8 cellular contexts compared by ENCODE assay signal in genomic region chr2:199488772-199489400, GRCh38. TPM values are rescaled to one million over a fixed set of nuclear protein-coding genes. Genes with fewer than 3 reads are reported as not detected.
DNase-seq lines count a peak whose midpoint lies in the region; ATAC-seq and TF ChIP-seq lines count a peak whose summit lies in the region.

No MANE protein-coding gene starts in this region.

- peak; percentile 99 for TF ChIP-seq CTCF in choroid plexus epithelial cell (conservative IDR thresholded peaks at IDR 0.05; ENCODE audit: low read depth, low read length)
- TF ChIP-seq CTCF in tibial nerve (IDR thresholded peaks at IDR 0.05): peak; percentile 40 to 66 (median 42)

- H3K4me3 ChIP-seq in choroid plexus epithelial cell (ENCODE audit: low read depth, low read length) (no peak overlapping the region), tibial nerve (no peak overlapping the region)

- H3K36me3 ChIP-seq in tibial nerve: no peaks in the 10 kb centered on the region

- DNase-seq in ELF-1 (ENCODE audit: low read depth, low spot score): peak; percentile 88
- DNase-seq in Kasumi-1 (lab: John Stamatoyannopoulos, UW): peak; percentile 73 to 90
- DNase-seq in SW480 (ENCODE audit: low spot score): peak; percentile 41
- peak; percentile 81 for DNase-seq in choroid plexus epithelial cell (ENCODE audit: low read depth)
- peak; percentile 70 for DNase-seq in midbrain (lab: John Stamatoyannopoulos, UW)
- peak in 1 of 2 donors; percentile 60 for DNase-seq in tibial nerve (ENCODE audit: low spot score in 2 of 2)

- no peak overlapping the region for H3K27ac ChIP-seq in tibial nerve

- H3K4me1 ChIP-seq in tibial nerve: no peaks in the 10 kb centered on the region

- ATAC-seq in GM21360 (IDR thresholded peaks at IDR 0.05; ENCODE audit: unreplicated experiment) (peak; percentile 69), HG03457 (IDR thresholded peaks at IDR 0.05; ENCODE audit: unreplicated experiment) (no peak)

- no peaks in the 10 kb centered on the region for H3K9me3 ChIP-seq in tibial nerve

- TF ChIP-seq POLR2A in tibial nerve (IDR thresholded peaks at IDR 0.05): no peak

- no peaks in the 10 kb centered on the region for H3K27me3 ChIP-seq in tibial nerve

- no peak for TF ChIP-seq EP300 in tibial nerve (IDR thresholded peaks at IDR 0.05)

- WGBS in tibial nerve, 2 donors: 50 to 55% methylated on average over 6 of the region's 6 CpGs

RNA-seq across cellular contexts. Expression of gene SATB2, which starts 31.1 kb away (rescaled TPM):
- 10 to 100 TPM in 3 of 4 donors, 1 to 10 TPM in 1; 8.5 to 19.0 (median 12.0) TPM for total RNA-seq in tibial nerve
